Comparison of ENCODE assay signal across 9 cellular contexts in the genomic region with DNA sequence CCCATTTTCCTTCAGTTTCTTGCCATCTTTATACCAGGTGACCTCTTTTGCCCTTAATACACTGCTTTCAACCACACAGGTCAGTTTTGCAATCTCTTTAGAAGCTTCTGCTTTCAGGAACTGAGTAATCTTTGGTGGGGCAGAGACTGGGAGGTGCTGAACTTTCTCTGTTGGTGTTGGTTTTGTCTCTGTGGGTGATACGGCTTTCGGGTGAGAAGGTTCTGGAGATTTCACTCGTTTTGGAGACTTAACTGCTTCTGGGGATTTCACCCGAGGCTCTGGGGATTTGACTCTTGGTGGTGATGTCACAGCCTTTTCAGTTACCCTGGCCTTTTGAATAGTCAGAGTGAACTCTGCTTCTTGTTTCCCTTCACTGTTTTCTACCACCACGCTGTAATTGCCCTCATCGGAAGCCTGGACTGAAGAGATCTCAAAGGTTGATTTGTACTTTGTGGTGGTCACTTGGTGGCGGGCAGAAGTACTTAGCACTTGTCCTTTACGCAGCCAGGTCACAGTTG. TPM values are rescaled to one million over a fixed set of nuclear protein-coding genes. Genes with fewer than 3 reads are reported as not detected.
DNase-seq lines count a peak whose midpoint lies in the region; ATAC-seq and TF ChIP-seq lines count a peak whose summit lies in the region.
"Had no signal": no experiment of that assay in that cellular context is flagged by ENCODE, and none has a peak within 500 bp of the region (broad histone marks: within the 10 kb centered on the region; RNA-seq: fewer than 3 reads in every experiment).

No MANE protein-coding gene starts in this region.

- H3K4me1 ChIP-seq in cardiac muscle cell (ENCODE audit: low read depth), result no peaks in the 10 kb centered on the region

- H3K9me3 Mint-ChIP-seq in activated CD4-positive, alpha-beta memory T cell treated with anti-CD3 and anti-CD28 coated beads, Interleukin-2, amount 10 ng/mL, durations not matched to agents 7 days and 5 days, result no peaks in the 10 kb centered on the region
- H3K9me3 Mint-ChIP-seq in stimulated activated naive B cell treated with anti-CD40 and anti-IgM and Interleukin-4, amounts not matched to agents 10 μg/mL and 1 μg/mL and 100 μg/mL, for 72 hours, result no peaks in the 10 kb centered on the region

- intact Hi-C loops in left cardiac atrium (cut with DNase I), result no loop called here

- POLR2A ChIA-PET in activated CD4-positive, alpha-beta memory T cell treated with anti-CD3 and anti-CD28 coated beads, Interleukin-2, amount 10 ng/mL, durations not matched to agents 7 days and 5 days (lab: Charles Lee), result interaction anchor here (0.9 to 1.1 kb wide), 3 partner anchors 51 to 126 kb away, joined by 3 to 4 read pairs (median 4); a partner anchor contains a TSS

- peak overlapping the region; percentile 75 for H3K27ac ChIP-seq in cardiac muscle cell

- no peak for TF ChIP-seq CTCF in cardiac muscle cell (IDR thresholded peaks at IDR 0.05; ENCODE audit: low read depth, low read length)

- H3K4me3 ChIP-seq in cardiac muscle cell, result no peak overlapping the region

- peak overlapping the region; percentile 50 for H3K27ac Mint-ChIP-seq in activated CD4-positive, alpha-beta memory T cell treated with anti-CD3 and anti-CD28 coated beads, Interleukin-2, amount 10 ng/mL, durations not matched to agents 7 days and 5 days
- H3K27ac Mint-ChIP-seq in stimulated activated naive B cell treated with anti-CD40 and anti-IgM and Interleukin-4, amounts not matched to agents 10 μg/mL and 1 μg/mL and 100 μg/mL, for 72 hours, result peak overlapping the region; percentile 94

- no peaks in the 10 kb centered on the region for H3K27me3 Mint-ChIP-seq in activated CD4-positive, alpha-beta memory T cell treated with anti-CD3 and anti-CD28 coated beads, Interleukin-2, amount 10 ng/mL, durations not matched to agents 7 days and 5 days
- no peaks in the 10 kb centered on the region for H3K27me3 Mint-ChIP-seq in stimulated activated naive B cell treated with anti-CD40 and anti-IgM and Interleukin-4, amounts not matched to agents 10 μg/mL and 1 μg/mL and 100 μg/mL, for 72 hours
- H3K27me3 Mint-ChIP-seq: CD8-positive, alpha-beta memory T cell had no signal

- H3K36me3 ChIP-seq in cardiac muscle cell, result peaks cover 100% of the 10 kb centered on the region

- H3K27me3 ChIP-seq in cardiac muscle cell, result no peaks in the 10 kb centered on the region

- no peaks in the 10 kb centered on the region for H3K9me3 ChIP-seq in cardiac muscle cell (ENCODE audit: low read depth)

- CTCF ChIA-PET in activated CD4-positive, alpha-beta memory T cell treated with anti-CD3 and anti-CD28 coated beads, Interleukin-2, amount 10 ng/mL, durations not matched to agents 7 days and 5 days (lab: Charles Lee), result interaction anchor here (0.6 to 1.2 kb wide), 4 partner anchors 9 to 170 kb away, joined by 3 read pairs; a partner anchor contains a TSS

- no peak for DNase-seq in cardiac muscle cell (ENCODE audit: low read depth in 1 of 2, low spot score in 1 of 2)
- DNase-seq in left cardiac atrium, result no peak
- peak; percentile 50 for DNase-seq in activated CD4-positive, alpha-beta memory T cell treated with anti-CD3 and anti-CD28 coated beads, Interleukin-2, amount 10 ng/mL, durations not matched to agents 7 days and 5 days
- DNase-seq in stimulated activated naive B cell treated with anti-CD40 and anti-IgM and Interleukin-4, amounts not matched to agents 10 μg/mL and 1 μg/mL and 100 μg/mL, for 72 hours, result peak; percentile 89
- no peak for DNase-seq in H4 (ENCODE audit: low spot score)
- DNase-seq in activated gamma-delta T cell treated with Interleukin-2 at 50 U/mL for 16 hours, result no peak
- no peak for DNase-seq in A172 (ENCODE audit: low spot score)
- DNase-seq: CD8-positive, alpha-beta memory T cell had no signal

- H3K4me3 Mint-ChIP-seq in activated CD4-positive, alpha-beta memory T cell treated with anti-CD3 and anti-CD28 coated beads, Interleukin-2, amount 10 ng/mL, durations not matched to agents 7 days and 5 days, result peak overlapping the region; percentile 31
- H3K4me3 Mint-ChIP-seq in stimulated activated naive B cell treated with anti-CD40 and anti-IgM and Interleukin-4, amounts not matched to agents 10 μg/mL and 1 μg/mL and 100 μg/mL, for 72 hours, result peak overlapping the region; percentile 64 to 70

- ATAC-seq in left cardiac atrium (no peak), HG03066 (IDR thresholded peaks at IDR 0.05; ENCODE audit: low read depth, unreplicated experiment) (peak; percentile 96)
- ATAC-seq in stimulated activated naive B cell treated with anti-CD40 and anti-IgM and Interleukin-4, amounts not matched to agents 10 μg/mL and 1 μg/mL and 100 μg/mL, for 72 hours (replicated peaks), result peak; percentile 95 to 96

- H3K4me1 Mint-ChIP-seq in activated CD4-positive, alpha-beta memory T cell treated with anti-CD3 and anti-CD28 coated beads, Interleukin-2, amount 10 ng/mL, durations not matched to agents 7 days and 5 days, result peaks cover 54% of the 10 kb centered on the region
- peaks cover 51 to 76% of the 10 kb centered on the region in 2 donors for H3K4me1 Mint-ChIP-seq in stimulated activated naive B cell treated with anti-CD40 and anti-IgM and Interleukin-4, amounts not matched to agents 10 μg/mL and 1 μg/mL and 100 μg/mL, for 72 hours

- H3K36me3 Mint-ChIP-seq in activated CD4-positive, alpha-beta memory T cell treated with anti-CD3 and anti-CD28 coated beads, Interleukin-2, amount 10 ng/mL, durations not matched to agents 7 days and 5 days (ENCODE audit: low read depth), result peaks cover 66% of the 10 kb centered on the region
- H3K36me3 Mint-ChIP-seq in stimulated activated naive B cell treated with anti-CD40 and anti-IgM and Interleukin-4, amounts not matched to agents 10 μg/mL and 1 μg/mL and 100 μg/mL, for 72 hours, result peaks cover 57 to 65% of the 10 kb centered on the region in 2 donors

RNA-seq across cellular contexts. Expression of a gene that starts 50.4 kb away (rescaled TPM):
- total RNA-seq in cardiac muscle cell (8.9 and 9.6 TPM in 2 replicates), left cardiac atrium (10 to 100 TPM; 34.0 to 54.1 TPM)
- polyA plus RNA-seq in cardiac muscle cell, result 26.6 and 35.5 TPM in 2 replicates
- total RNA-seq in activated CD4-positive, alpha-beta memory T cell treated with anti-CD3 and anti-CD28 coated beads, Interleukin-2, amount 10 ng/mL, durations not matched to agents 7 days and 5 days, result 10 to 100 TPM; 27.7 to 28.7 TPM
- total RNA-seq in H4 (2014; rRNA removed; shearing (Covaris generic)), result 10.3 and 11.7 TPM in 2 replicates
- total RNA-seq in A172 (2014; rRNA removed; shearing (Covaris generic)), result 34.4 and 63.0 TPM in 2 replicates

RNA-seq across cellular contexts. Expression of a gene that starts 52.3 kb away (rescaled TPM):
- total RNA-seq in cardiac muscle cell, result 13.8 and 18.7 TPM in 2 replicates
- 37.2 and 42.5 TPM in 2 replicates for polyA plus RNA-seq in cardiac muscle cell
- total RNA-seq in left cardiac atrium, result 10 to 100 TPM; 12.7 to 13.5 TPM
- total RNA-seq in activated CD4-positive, alpha-beta memory T cell treated with anti-CD3 and anti-CD28 coated beads, Interleukin-2, amount 10 ng/mL, durations not matched to agents 7 days and 5 days, result 1 to 10 TPM; 1.6 to 1.8 TPM
- total RNA-seq in H4 (2014; rRNA removed; shearing (Covaris generic)), result 43.4 and 44.2 TPM in 2 replicates
- total RNA-seq in A172 (2014; rRNA removed; shearing (Covaris generic)), result 3.6 and 10.5 TPM in 2 replicates

Comparison
In these comparisons a context has a peak if more than half of its experiments do, and no peak if none do; other contexts are left out.
1. DNase-seq: peak in activated CD4-positive, alpha-beta memory T cell treated with anti-CD3 and anti-CD28 coated beads, Interleukin-2, amount 10 ng/mL, durations not matched to agents 7 days and 5 days (single experiment) and stimulated activated naive B cell treated with anti-CD40 and anti-IgM and Interleukin-4, amounts not matched to agents 10 μg/mL and 1 μg/mL and 100 μg/mL, for 72 hours (single experiment); none in cardiac muscle cell (0 of 2), left cardiac atrium (single experiment), H4 (single experiment), activated gamma-delta T cell treated with Interleukin-2 at 50 U/mL for 16 hours (single experiment) and A172 (single experiment).
2. ATAC-seq: peak in HG03066 (single experiment) and stimulated activated naive B cell treated with anti-CD40 and anti-IgM and Interleukin-4, amounts not matched to agents 10 μg/mL and 1 μg/mL and 100 μg/mL, for 72 hours (2 of 2); none in left cardiac atrium (0 of 2).